Comparison of ENCODE assay signal across 19 cellular contexts in the genomic region with DNA sequence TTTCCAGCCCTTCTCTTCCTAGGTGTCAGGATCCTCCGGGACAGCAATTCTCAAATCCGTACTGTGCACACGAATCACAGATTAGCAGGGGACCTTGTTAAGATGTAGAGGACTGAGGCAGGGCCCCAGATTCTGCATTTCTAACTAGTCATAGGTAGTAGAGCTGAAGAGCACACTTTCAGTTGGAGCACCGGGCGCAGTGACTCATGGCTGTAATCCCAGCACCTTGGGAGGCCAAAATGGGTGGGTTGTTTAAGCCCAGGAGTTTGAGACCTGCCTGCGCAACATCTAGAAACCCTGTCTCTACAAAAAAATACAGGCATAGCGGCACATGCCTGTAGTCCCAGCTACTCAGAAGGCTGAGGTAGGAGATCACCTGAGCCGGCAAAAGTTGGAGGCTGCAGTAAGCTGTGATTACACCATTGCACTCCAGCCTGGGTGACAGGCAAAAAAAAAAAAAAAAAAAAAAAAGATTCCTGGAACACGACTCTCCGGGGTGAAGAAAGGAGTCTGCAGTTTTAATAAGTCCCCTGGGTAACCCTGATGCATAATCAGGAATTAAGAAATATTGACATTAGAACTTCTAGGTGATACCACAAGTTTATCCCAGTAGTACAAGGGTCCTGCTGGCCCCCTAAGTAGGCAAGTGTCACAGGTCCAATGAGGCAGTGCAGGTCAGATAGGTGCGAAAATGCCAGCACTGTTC. TPM values are rescaled to one million over a fixed set of nuclear protein-coding genes. Genes with fewer than 3 reads are reported as not detected.
DNase-seq lines count a peak whose midpoint lies in the region; ATAC-seq, FAIRE-seq and TF ChIP-seq lines count a peak whose summit lies in the region.
"Had no signal": no experiment of that assay in that cellular context is flagged by ENCODE, and none has a peak within 500 bp of the region (broad histone marks: within the 10 kb centered on the region; RNA-seq: fewer than 3 reads in every experiment).

No MANE protein-coding gene starts in this region.

- no peak for TF ChIP-seq POLR2A in K562 (conservative IDR thresholded peaks at IDR 0.05)

- intact Hi-C loops in Right ventricle myocardium inferior (cut with DNase I), result no loop called here
- intact Hi-C loops in cardiac septum (cut with DNase I), result no loop called here
- intact Hi-C loops in K562 (cut with micrococcal nuclease), result no loop called here
- intact Hi-C loops in posterior vena cava (cut with DNase I), result no loop called here

- H3K9ac ChIP-seq in K562 (ENCODE audit: insufficient read depth in 1 of 2, low read depth in 2 of 2, low read length in 2 of 2), result no peak overlapping the region

- no peaks in the 10 kb centered on the region for H3K9me3 ChIP-seq in K562 (replicated peaks; ENCODE audit: control insufficient read depth, insufficient read depth, low read depth, low read length)
- H3K9me3 ChIP-seq: BE2C, Caco-2 had no signal

- no peak for FAIRE-seq in K562 (lab: Jason Lieb, UNC)
- FAIRE-seq: D721Med, GM12891, GM19239, H54 had no signal

- H3K79me2 ChIP-seq in K562 (ENCODE audit: control insufficient read depth, insufficient read depth, low read length), result no peaks in the 10 kb centered on the region

- peak; percentile 11 for DNase-seq in Right ventricle myocardium inferior (ENCODE audit: missing footprints)
- no peak for DNase-seq in cardiac septum (ENCODE audit: low spot score)
- no peak for DNase-seq in K562 (ENCODE audit: extremely low read depth in 1 of 4, low spot score in 3 of 4)
- DNase-seq in posterior vena cava (ENCODE audit: low spot score), result peak; percentile 20
- no peak for DNase-seq in HuH-7.5 (ENCODE audit: low spot score)
- DNase-seq in H4 (ENCODE audit: low spot score), result no peak
- DNase-seq: ACHN; BE2C; C1 segment of cervical spinal cord; Caco-2; CD4-positive, CD25-positive, alpha-beta regulatory T cell; CD8-positive, alpha-beta memory T cell had no signal

- H2AFZ ChIP-seq in K562 (ENCODE audit: low read depth, low read length), result no peak overlapping the region

- CTCF ChIA-PET in K562 (lab: Yijun Ruan, JAX; ENCODE audit: low intra/inter-chr PET ratio), result interaction anchor here (0.5 to 0.6 kb wide), 2 partner anchors 129 to 339 kb away, joined by 3 read pairs; no protein-coding TSS in a partner anchor

- no peak for TF ChIP-seq EP300 in K562 (IDR thresholded peaks at IDR 0.05; ENCODE audit: low read length)

- in situ Hi-C loops in K562 (cut with MboI), result no loop called here

- BruUV-seq in K562 (replicated peaks; lab: Mats Ljungman, UMichigan), result no TSS peak

- peaks cover 34 to 67% of the 10 kb centered on the region in 2 experiments for H3K27me3 ChIP-seq in K562 (ENCODE audit: control insufficient read depth in 2 of 2, insufficient read depth in 2 of 2, low read length in 2 of 2)

- peaks cover 4 to 16% of the 10 kb centered on the region in 2 experiments; a peak in 3 of 5 replicates for H3K4me1 ChIP-seq in K562 (replicated peaks in 1 of 2; ENCODE audit: control insufficient read depth in 2 of 2, insufficient read depth in 2 of 2, low read length in 2 of 2)
- H3K4me1 ChIP-seq: Caco-2 had no signal

- TF ChIP-seq CTCF in K562 (IDR thresholded peaks at IDR 0.05 in 2 of 3, conservative IDR thresholded peaks at IDR 0.05 in 1 of 3; ENCODE audit: insufficient read depth in 2 of 3, low read depth in 1 of 3, low read length in 3 of 3), result no peak

- no peak overlapping the region for H3K4me2 ChIP-seq in K562 (ENCODE audit: insufficient read depth, low read length)

- ATAC-seq in Right ventricle myocardium inferior (no peak), K562 (no peak), HG03354 (IDR thresholded peaks at IDR 0.05; ENCODE audit: poor library complexity, severe bottlenecking, unreplicated experiment) (no peak)
- ATAC-seq: HCT116 had no signal

- TF ChIP-seq RAD21 in K562 (CRISPR knock-in tag; conservative IDR thresholded peaks at IDR 0.05 in 1 of 2, IDR thresholded peaks at IDR 0.05 in 1 of 2), result no peak

- H3K36me3 ChIP-seq in K562 (ENCODE audit: control insufficient read depth, insufficient read depth, low read length), result no peaks in the 10 kb centered on the region
- H3K36me3 ChIP-seq: BE2C had no signal

- no peaks in the 10 kb centered on the region for H3K9me1 ChIP-seq in K562 (ENCODE audit: control insufficient read depth, insufficient read depth, low read length)

- H3K4me3 ChIP-seq in K562, result no peak overlapping the region

- no peaks in the 10 kb centered on the region for H4K20me1 ChIP-seq in K562 (replicated peaks; ENCODE audit: control insufficient read depth, insufficient read depth, low read length)

- no peak overlapping the region for H3K27ac ChIP-seq in K562 (ENCODE audit: extremely low read depth, low read depth, low read length)

- 5% methylated on average over 11 of the region's 11 CpGs for WGBS in K562 (ENCODE audit: insufficient coverage, low coverage, missing lambda C conversion rate)

- POLR2A ChIA-PET in K562 (lab: Yijun Ruan, JAX), result interaction anchor here (0.7 to 3.1 kb wide), 4 partner anchors 16 to 335 kb away, joined by 3 to 16 read pairs (median 3); a partner anchor contains a TSS

TF ChIP-seq in K562, 482 proteins besides CTCF, POLR2A, EP300 and RAD21:
- TF ChIP-seq ZNF384 (IDR thresholded peaks at IDR 0.05; ENCODE audit: low read depth, low read length), result no peak
- TF ChIP-seq, protein P1, sequence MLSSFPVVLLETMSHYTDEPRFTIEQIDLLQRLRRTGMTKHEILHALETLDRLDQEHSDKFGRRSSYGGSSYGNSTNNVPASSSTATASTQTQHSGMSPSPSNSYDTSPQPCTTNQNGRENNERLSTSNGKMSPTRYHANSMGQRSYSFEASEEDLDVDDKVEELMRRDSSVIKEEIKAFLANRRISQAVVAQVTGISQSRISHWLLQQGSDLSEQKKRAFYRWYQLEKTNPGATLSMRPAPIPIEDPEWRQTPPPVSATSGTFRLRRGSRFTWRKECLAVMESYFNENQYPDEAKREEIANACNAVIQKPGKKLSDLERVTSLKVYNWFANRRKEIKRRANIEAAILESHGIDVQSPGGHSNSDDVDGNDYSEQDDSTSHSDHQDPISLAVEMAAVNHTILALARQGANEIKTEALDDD (IDR thresholded peaks at IDR 0.05), result peak; percentile 49; the same call in 1 of the 2 replicates

RNA-seq across cellular contexts. Expression of a gene that starts 21.4 kb away (rescaled TPM):
- total RNA-seq in Right ventricle myocardium inferior, result 0.43 TPM
- not detected for total RNA-seq in cardiac septum
- not detected in 2 replicates for total RNA-seq in K562 (2011; cell fraction: chromatin; rRNA removed; ENCODE audit: low replicate concordance)
- total RNA-seq in K562 (2011; cell fraction: nucleolus; rRNA removed), result not detected in 2 replicates
- total RNA-seq in K562 (2011; cell fraction: nucleoplasm; rRNA removed), result not detected in 2 replicates
- not detected in 2 replicates for total RNA-seq in K562 (2014; rRNA removed)
- total RNA-seq in K562 (2014; rRNA removed; fragmentation: Illumina TruSeq; extraction: Trizol), result not detected in 2 replicates
- total RNA-seq in K562 (2015; rRNA removed; fragmentation: Illumina TruSeq; extraction: Trizol), result not detected in 2 replicates
- 0.07 TPM in 1 of 2 replicates, not detected in the other for total RNA-seq in K562 (2021)
- polyA plus RNA-seq in K562 (2011; rRNA removed), result not detected in 2 replicates
- not detected in 2 replicates for polyA plus RNA-seq in K562 (2011; cell fraction: cytosol; rRNA removed)
- polyA plus RNA-seq in K562 (2011; cell fraction: nucleus; rRNA removed), result not detected in 2 replicates
- polyA plus RNA-seq in K562 (2012), result not detected in 2 replicates
- not detected in 2 replicates for polyA plus RNA-seq in K562 (2014; fragmentation: Illumina TruSeq; extraction: Trizol)
- not detected for polyA plus RNA-seq in K562 (2014; fragmentation: Nextera tagmentation; extraction: Ambion mirVana)
- 0.03 TPM in 1 of 2 replicates, not detected in the other for polyA plus RNA-seq in K562 (2014; rRNA removed)
- not detected in 2 replicates for polyA minus RNA-seq in K562 (2011; rRNA and poly(A)+ RNA removed)
- not detected in 2 replicates for polyA minus RNA-seq in K562 (2011; cell fraction: cytosol; rRNA and poly(A)+ RNA removed)
- polyA minus RNA-seq in K562 (2011; cell fraction: nucleus; rRNA and poly(A)+ RNA removed), result not detected in 2 replicates
- total RNA-seq in posterior vena cava, result not detected
- total RNA-seq in H4 (2014; rRNA removed; shearing (Covaris generic)), result not detected in 2 replicates
- total RNA-seq: CD4-positive, CD25-positive, alpha-beta regulatory T cell; CD8-positive, alpha-beta memory T cell; HT-29 had no signal
- polyA plus RNA-seq: CD4-positive, CD25-positive, alpha-beta regulatory T cell; CD8-positive, alpha-beta memory T cell had no signal

RNA-seq across cellular contexts. Expression of a gene that starts 23.6 kb away (rescaled TPM):
- total RNA-seq in Right ventricle myocardium inferior (3.7 TPM), cardiac septum (0.92 TPM), K562 (2014; rRNA removed) (0.33 and 1.4 TPM in 2 replicates), K562 (2014; rRNA removed; fragmentation: Illumina TruSeq; extraction: Trizol) (0.07 and 0.54 TPM in 2 replicates), K562 (2015; rRNA removed; fragmentation: Illumina TruSeq; extraction: Trizol) (0.11 and 0.14 TPM in 2 replicates), K562 (2021) (0.31 and 0.42 TPM in 2 replicates), posterior vena cava (1 to 10 TPM; 1.2 to 4.7 TPM)
- total RNA-seq in K562 (2011; cell fraction: chromatin; rRNA removed; ENCODE audit: low replicate concordance), result 7.9 and 12.6 TPM in 2 replicates
- 4.6 and 7.3 TPM in 2 replicates for total RNA-seq in K562 (2011; cell fraction: nucleolus; rRNA removed)
- total RNA-seq in K562 (2011; cell fraction: nucleoplasm; rRNA removed), result 6.4 and 11.5 TPM in 2 replicates
- polyA plus RNA-seq in K562 (2011; rRNA removed) (0.79 and 1.5 TPM in 2 replicates), K562 (2014; fragmentation: Illumina TruSeq; extraction: Trizol) (0.17 and 0.22 TPM in 2 replicates), K562 (2014; fragmentation: Nextera tagmentation; extraction: Ambion mirVana) (under 1 TPM; 0.04 to 0.06 TPM), K562 (2014; rRNA removed) (0.13 and 0.16 TPM in 2 replicates)
- polyA plus RNA-seq in K562 (2011; cell fraction: cytosol; rRNA removed), result 0.68 and 1.3 TPM in 2 replicates
- polyA plus RNA-seq in K562 (2011; cell fraction: nucleus; rRNA removed), result 5.3 and 9.7 TPM in 2 replicates
- 0.34 and 0.71 TPM in 2 replicates for polyA plus RNA-seq in K562 (2012)
- polyA minus RNA-seq in K562 (2011; rRNA and poly(A)+ RNA removed), result 1.3 and 2.5 TPM in 2 replicates
- polyA minus RNA-seq in K562 (2011; cell fraction: cytosol; rRNA and poly(A)+ RNA removed), result 0.46 and 1.1 TPM in 2 replicates
- 3.1 and 4.0 TPM in 2 replicates for polyA minus RNA-seq in K562 (2011; cell fraction: nucleus; rRNA and poly(A)+ RNA removed)
- 0.10 and 0.14 TPM in 2 replicates for total RNA-seq in H4 (2014; rRNA removed; shearing (Covaris generic))
- total RNA-seq: HT-29 had no signal
- polyA plus RNA-seq: CD8-positive, alpha-beta memory T cell had no signal

Comparison
In these comparisons a context has a peak if more than half of its experiments do, and no peak if none do; other contexts are left out.
1. DNase-seq: peak in Right ventricle myocardium inferior (single experiment) and posterior vena cava (single experiment); none in cardiac septum (single experiment), K562 (0 of 4), HuH-7.5 (single experiment) and H4 (single experiment).